In genomic region chrX:70432936-70433847, GRCh38 we compare ENCODE assay signal across 8 cellular contexts. TPM values are rescaled to one million over a fixed set of nuclear protein-coding genes. Genes with fewer than 3 reads are reported as not detected.
DNase-seq lines count a peak whose midpoint lies in the region; ATAC-seq, FAIRE-seq and TF ChIP-seq lines count a peak whose summit lies in the region.

No MANE protein-coding gene starts in this region.

- no peak overlapping the region for H3K56ac ChIP-seq in mesendoderm (ENCODE audit: low read length)

- no peak overlapping the region for H4K5ac ChIP-seq in mesendoderm (ENCODE audit: low read length)

- H3K79me1 ChIP-seq in mesendoderm (ENCODE audit: low read length) = no peaks in the 10 kb centered on the region

- H3K4me1 ChIP-seq in astrocyte (ENCODE audit: insufficient read depth, low read length) (peaks cover 8% of the 10 kb centered on the region), mesendoderm (ENCODE audit: control insufficient read depth, low read depth, low read length) (no peaks in the 10 kb centered on the region)

- WGBS in mesendoderm (ENCODE audit: extremely low coverage, insufficient coverage, low lambda C conversion rate) = no CpG with 5 or more reads among the region's 15 CpGs

- peaks cover under 1% of the 10 kb centered on the region for H3K4me1 Mint-ChIP-seq in astrocyte (ENCODE audit: low read depth, unreplicated experiment)

- H3K4me2 ChIP-seq in astrocyte (ENCODE audit: low read length) (peak overlapping the region; percentile 98), mesendoderm (ENCODE audit: low read length) (no peak overlapping the region)

- CTCF ChIA-PET in AG04450 (lab: Charles Lee) = interaction anchor here (0.6 to 3.7 kb wide), 11 partner anchors 10 to 479 kb away, joined by 3 to 19 read pairs (median 4); partner anchors contain the start of genes GDPD2 and IGBP1

- H3K27ac Mint-ChIP-seq in astrocyte (ENCODE audit: unreplicated experiment) = no peak overlapping the region

- DNase-seq in AG04450 (ENCODE audit: low read depth, low spot score) (no peak), astrocyte (ENCODE audit: low read depth) (no peak), mesendoderm (no peak), dedifferentiated amniotic fluid mesenchymal stem cell (ENCODE audit: extremely low spot score) (no peak), NCI-H1048 (lab: John Stamatoyannopoulos, UW) (no peak), NCI-H2029 (lab: John Stamatoyannopoulos, UW) (no peak)

- H3K27me3 ChIP-seq in AG04450 (ENCODE audit: control insufficient read depth, insufficient read depth, low read length) (no peaks in the 10 kb centered on the region), astrocyte (ENCODE audit: insufficient read depth, low read length) (no peaks in the 10 kb centered on the region), mesendoderm (ENCODE audit: insufficient read depth, low read length, poor library complexity) (no peaks in the 10 kb centered on the region)

- no peak overlapping the region for H4K8ac ChIP-seq in mesendoderm (ENCODE audit: low read depth, low read length)

- H4K20me1 ChIP-seq in astrocyte (ENCODE audit: insufficient read depth, low read length) = no peaks in the 10 kb centered on the region

- H3K27me3 Mint-ChIP-seq in astrocyte (ENCODE audit: low read depth, unreplicated experiment) = peaks cover 4% of the 10 kb centered on the region

- peak; percentile 77 for FAIRE-seq in astrocyte (lab: Jason Lieb, UNC)

- no peak overlapping the region for H3K4ac ChIP-seq in mesendoderm (ENCODE audit: low read depth, low read length)

- no peak overlapping the region for H2AK5ac ChIP-seq in mesendoderm (ENCODE audit: low read length)

- H3K9ac ChIP-seq in astrocyte (ENCODE audit: low read length) (peak overlapping the region; percentile 87), mesendoderm (ENCODE audit: low read length) (peak overlapping the region; percentile 45)

- H3K36me3 ChIP-seq in astrocyte (ENCODE audit: insufficient read depth, low read length) (no peaks in the 10 kb centered on the region), mesendoderm (ENCODE audit: control insufficient read depth, insufficient read depth, low read length) (no peaks in the 10 kb centered on the region)

- H3K4me3 ChIP-seq in AG04450 (ENCODE audit: low read depth, low read length) (peak overlapping the region; percentile 78), astrocyte (ENCODE audit: insufficient read depth, low read depth, low read length) (no peak overlapping the region), mesendoderm (ENCODE audit: low read length) (no peak overlapping the region)

- H3K79me2 ChIP-seq in astrocyte (ENCODE audit: insufficient read depth, low read length) (no peaks in the 10 kb centered on the region), mesendoderm (ENCODE audit: control insufficient read depth, insufficient read depth, low read length) (no peaks in the 10 kb centered on the region)

- no peaks in the 10 kb centered on the region for H3K36me3 Mint-ChIP-seq in astrocyte (ENCODE audit: low read depth, unreplicated experiment)

- no peak overlapping the region for H2BK5ac ChIP-seq in mesendoderm (ENCODE audit: low read length)

- H3K9me3 Mint-ChIP-seq in astrocyte (ENCODE audit: unreplicated experiment) = no peaks in the 10 kb centered on the region

- peak overlapping the region; percentile 91 for H3K4me3 Mint-ChIP-seq in astrocyte (ENCODE audit: unreplicated experiment)

- no peak overlapping the region for H2BK15ac ChIP-seq in mesendoderm (replicated peaks; ENCODE audit: low read depth)

- H2AFZ ChIP-seq in astrocyte (ENCODE audit: low read depth, low read length) = peak overlapping the region; percentile 94

- peak; percentile 7 for ATAC-seq in HG02938 (IDR thresholded peaks at IDR 0.05; ENCODE audit: unreplicated experiment)
- no peak for ATAC-seq in GM21447 (IDR thresholded peaks at IDR 0.05; ENCODE audit: unreplicated experiment)

- H3K9me3 ChIP-seq in AG04450 (ENCODE audit: control insufficient read depth, insufficient read depth, low read length) (no peaks in the 10 kb centered on the region), astrocyte (ENCODE audit: insufficient read depth, low read depth, low read length) (no peaks in the 10 kb centered on the region)

- no peak overlapping the region for H3K23ac ChIP-seq in mesendoderm (ENCODE audit: low read length)

- H3K27ac ChIP-seq in AG04450 (ENCODE audit: low read depth, low read length) (no peak overlapping the region), astrocyte (ENCODE audit: low read depth, low read length) (no peak overlapping the region), mesendoderm (ENCODE audit: low read depth, low read length) (no peak overlapping the region)

- no peak overlapping the region for H2BK120ac ChIP-seq in mesendoderm (ENCODE audit: low read depth, low read length)

- POLR2A ChIA-PET in AG04450 (lab: Yijun Ruan, JAX) = no interaction called here

- TF ChIP-seq CTCF in AG04450 (IDR thresholded peaks at IDR 0.05; ENCODE audit: low read depth, low read length) = no peak
- no peak for TF ChIP-seq CTCF in astrocyte (IDR thresholded peaks at IDR 0.05; ENCODE audit: insufficient read depth, low read depth, low read length)

- no peak overlapping the region for H3K18ac ChIP-seq in mesendoderm (ENCODE audit: low read length)

RNA-seq across cellular contexts. Expression of gene GDPD2, which starts 10.1 kb away (rescaled TPM):
- not detected in 2 replicates for polyA plus RNA-seq in AG04450 (2011; rRNA removed)
- polyA minus RNA-seq in AG04450 (2011; rRNA and poly(A)+ RNA removed) = not detected in 2 replicates
- total RNA-seq in astrocyte = not detected in 2 replicates
- 1.9 TPM for polyA plus RNA-seq in mesendoderm (2013, experiment 1 of 2)
- 2.2 TPM for polyA plus RNA-seq in mesendoderm (2013, experiment 2 of 2)

RNA-seq across cellular contexts. Expression of gene DLG3, which starts 11.4 kb away (rescaled TPM):
- polyA plus RNA-seq in AG04450 (2011; rRNA removed) = 28.3 and 29.2 TPM in 2 replicates
- 22.5 and 22.7 TPM in 2 replicates for polyA minus RNA-seq in AG04450 (2011; rRNA and poly(A)+ RNA removed)
- total RNA-seq in astrocyte = 14.5 and 15.2 TPM in 2 replicates
- 28.6 TPM for polyA plus RNA-seq in mesendoderm (2013, experiment 1 of 2)
- 31.9 TPM for polyA plus RNA-seq in mesendoderm (2013, experiment 2 of 2)
